ENCODE assay signal across 9 cellular contexts in genomic region chr6:89122625-89123024, GRCh38. TPM values are rescaled to one million over a fixed set of nuclear protein-coding genes. Genes with fewer than 3 reads are reported as not detected.
DNase-seq lines count a peak whose midpoint lies in the region; TF ChIP-seq lines count a peak whose summit lies in the region.
"Had no signal": no experiment of that assay in that cellular context is flagged by ENCODE, and none has a peak within 500 bp of the region (broad histone marks: within the 10 kb centered on the region; RNA-seq: fewer than 3 reads in every experiment).

No MANE protein-coding gene starts in this region.

- no peaks in the 10 kb centered on the region for H3K36me3 Mint-ChIP-seq in chondrocyte (ENCODE audit: low read depth)
- H3K36me3 Mint-ChIP-seq in activated T-cell treated with anti-CD3 and anti-CD28 coated beads, Interleukin-2, amount 50 U/mL, for 24 hours (ENCODE audit: low read depth), result no peaks in the 10 kb centered on the region

- H3K4me3 ChIP-seq in H7 (ENCODE audit: insufficient read depth, low read depth, low read length), result no peak overlapping the region

- no peak overlapping the region for H3K4me3 Mint-ChIP-seq in chondrocyte (ENCODE audit: unreplicated experiment)
- no peak overlapping the region for H3K4me3 Mint-ChIP-seq in activated T-cell treated with anti-CD3 and anti-CD28 coated beads, Interleukin-2, amount 50 U/mL, for 24 hours
- H3K4me3 Mint-ChIP-seq: CD8-positive, alpha-beta memory T cell had no signal

- DNase-seq in NCI-H2081 (lab: John Stamatoyannopoulos, UW), result peak; percentile 25 to 54
- DNase-seq in NCI-H2081 treated with DMSO at 0.1 percent for 48 hours (lab: John Stamatoyannopoulos, UW), result no peak
- peak; percentile 55 for DNase-seq in H7
- peak; percentile 37 for DNase-seq in NCI-H748 treated with DMSO at 0.1 percent for 48 hours (lab: John Stamatoyannopoulos, UW)
- no peak for DNase-seq in chondrocyte (ENCODE audit: low spot score)
- peak; percentile 51 to 57 for DNase-seq in lung microvascular endothelial cell (ENCODE audit: low read depth in 2 of 2)
- no peak for DNase-seq in retina
- DNase-seq in activated T-cell treated with anti-CD3 and anti-CD28 coated beads, Interleukin-2, amount 50 U/mL, for 24 hours, result no peak

- no peaks in the 10 kb centered on the region for H3K9me3 Mint-ChIP-seq in chondrocyte (ENCODE audit: low read depth)
- no peaks in the 10 kb centered on the region for H3K9me3 Mint-ChIP-seq in activated T-cell treated with anti-CD3 and anti-CD28 coated beads, Interleukin-2, amount 50 U/mL, for 24 hours

- no peaks in the 10 kb centered on the region for H3K27me3 Mint-ChIP-seq in chondrocyte (ENCODE audit: low read depth)
- H3K27me3 Mint-ChIP-seq in activated T-cell treated with anti-CD3 and anti-CD28 coated beads, Interleukin-2, amount 50 U/mL, for 24 hours, result no peaks in the 10 kb centered on the region
- H3K27me3 Mint-ChIP-seq: CD8-positive, alpha-beta memory T cell had no signal

- no peaks in the 10 kb centered on the region for H3K36me3 ChIP-seq in H7 (replicated peaks; ENCODE audit: control insufficient read depth, insufficient read depth, low read length)

- H3K4me1 Mint-ChIP-seq in chondrocyte (ENCODE audit: low read depth), result no peaks in the 10 kb centered on the region
- H3K4me1 Mint-ChIP-seq in activated T-cell treated with anti-CD3 and anti-CD28 coated beads, Interleukin-2, amount 50 U/mL, for 24 hours (ENCODE audit: low read depth), result peaks cover 2% of the 10 kb centered on the region

- peaks cover 22% of the 10 kb centered on the region for H3K27me3 ChIP-seq in H7 (ENCODE audit: control insufficient read depth, insufficient read depth, low read length)

- peak; percentile 90 for TF ChIP-seq CTCF in chondrocyte (IDR thresholded peaks at IDR 0.05)

- no peak overlapping the region for H3K27ac Mint-ChIP-seq in chondrocyte (ENCODE audit: unreplicated experiment)
- no peak overlapping the region for H3K27ac Mint-ChIP-seq in activated T-cell treated with anti-CD3 and anti-CD28 coated beads, Interleukin-2, amount 50 U/mL, for 24 hours
- H3K27ac Mint-ChIP-seq: CD8-positive, alpha-beta memory T cell had no signal

RNA-seq across cellular contexts. Expression of gene SRSF12, which starts 4.8 kb away (rescaled TPM):
- 2.1 and 3.7 TPM in 2 replicates for total RNA-seq in H7 (2014; rRNA removed; shearing (Covaris generic))
- total RNA-seq in chondrocyte (2.9 to 5.9 TPM (median 4.8 TPM) in 3 replicates), lung microvascular endothelial cell (under 0.01 TPM in 1 of 2 replicates, not detected in the other)

RNA-seq across cellular contexts. Expression of gene PM20D2, which starts 23.2 kb away (rescaled TPM):
- total RNA-seq in H7 (2014; rRNA removed; shearing (Covaris generic)), result 2.0 and 3.1 TPM in 2 replicates
- total RNA-seq in chondrocyte (6.2 to 9.8 TPM (median 6.3 TPM) in 3 replicates), lung microvascular endothelial cell (1.2 and 3.7 TPM in 2 replicates)

RNA-seq across cellular contexts. Expression of gene PNRC1, which starts 42.1 kb away (rescaled TPM):
- 12.7 and 21.5 TPM in 2 replicates for total RNA-seq in H7 (2014; rRNA removed; shearing (Covaris generic))
- total RNA-seq in chondrocyte (104 to 115 TPM (median 111 TPM) in 3 replicates), lung microvascular endothelial cell (41.6 and 42.9 TPM in 2 replicates)

Comparison
In these comparisons a context has a peak if more than half of its experiments do, and no peak if none do; other contexts are left out.
1. DNase-seq: peak in NCI-H2081 (2 of 2), H7 (single experiment), NCI-H748 treated with DMSO at 0.1 percent for 48 hours (single experiment) and lung microvascular endothelial cell (2 of 2); none in NCI-H2081 treated with DMSO at 0.1 percent for 48 hours (single experiment), chondrocyte (single experiment), retina (single experiment) and activated T-cell treated with anti-CD3 and anti-CD28 coated beads, Interleukin-2, amount 50 U/mL, for 24 hours (single experiment).